In the genomic region with DNA sequence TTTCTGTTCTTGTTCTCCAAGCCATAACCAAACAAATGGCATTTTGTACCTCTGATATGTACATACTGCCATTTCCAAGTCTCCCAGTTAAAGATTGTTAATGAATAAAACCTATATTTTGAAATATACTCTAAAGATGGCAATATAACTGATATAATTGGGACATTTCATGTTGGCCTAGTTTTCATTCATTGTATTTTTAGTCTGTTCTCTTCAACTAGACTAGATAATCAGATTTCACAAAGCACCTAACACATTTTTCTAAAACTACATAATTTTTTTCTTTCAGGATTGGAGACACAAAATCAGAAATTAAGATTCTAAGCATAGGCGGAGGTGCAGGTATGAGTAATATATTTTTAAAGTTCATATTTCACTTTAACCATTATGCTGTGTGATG, we compare ENCODE assay signal across 1 cellular context.
TF ChIP-seq lines count a peak whose summit lies in the region.

No MANE protein-coding gene starts in this region.

TF ChIP-seq in HepG2, 621 proteins besides CTCF, POLR2A, EP300 and RAD21 (continued from another document):
- TF ChIP-seq MLX (CRISPR knock-in tag; IDR thresholded peaks at IDR 0.05) (no peak), FOXP1 (IDR thresholded peaks at IDR 0.05) (no peak), FOXP1 (CRISPR knock-in tag; IDR thresholded peaks at IDR 0.05) (no peak), SATB2 (CRISPR knock-in tag; IDR thresholded peaks at IDR 0.05) (no peak), ZBTB10 (CRISPR knock-in tag; IDR thresholded peaks at IDR 0.05; ENCODE audit: borderline replicate concordance) (no peak), HNRNPLL (IDR thresholded peaks at IDR 0.05; ENCODE audit: low read depth, low read length, poor library complexity, severe bottlenecking) (no peak), RBFOX2 (IDR thresholded peaks at IDR 0.05; ENCODE audit: low read depth, low read length) (peak; percentile 56; the same call in 1 of the 2 replicates), ZNF468 (CRISPR knock-in tag; IDR thresholded peaks at IDR 0.05) (no peak), ZNF792 (CRISPR knock-in tag; IDR thresholded peaks at IDR 0.05) (no peak), ZNF777 (CRISPR knock-in tag; IDR thresholded peaks at IDR 0.05) (no peak), PHF20 (CRISPR knock-in tag; IDR thresholded peaks at IDR 0.05) (no peak), POLR2AphosphoS5 (IDR thresholded peaks at IDR 0.05; ENCODE audit: low read depth, low read length) (peak; percentile 39; the same call in 1 of the 2 replicates), MXD4 (CRISPR knock-in tag; IDR thresholded peaks at IDR 0.05) (no peak), BHLHE40 (IDR thresholded peaks at IDR 0.05; ENCODE audit: low read length) (no peak), NR3C1 (CRISPR knock-in tag; IDR thresholded peaks at IDR 0.05) (no peak), IRF9 (CRISPR knock-in tag; IDR thresholded peaks at IDR 0.05; ENCODE audit: borderline replicate concordance) (no peak), U2AF2 (IDR thresholded peaks at IDR 0.05; ENCODE audit: low read depth, low read length) (no peak), ZNF747 (CRISPR knock-in tag; IDR thresholded peaks at IDR 0.05; ENCODE audit: borderline replicate concordance) (no peak), SMC3 (IDR thresholded peaks at IDR 0.05; ENCODE audit: low read length) (no peak), ZFYVE20 (CRISPR knock-in tag; IDR thresholded peaks at IDR 0.05; ENCODE audit: borderline replicate concordance, low read depth) (no peak), ZNF670 (CRISPR knock-in tag; IDR thresholded peaks at IDR 0.05; ENCODE audit: borderline replicate concordance) (no peak), ZNF709 (CRISPR knock-in tag; IDR thresholded peaks at IDR 0.05) (no peak), ATF4 (CRISPR knock-in tag; IDR thresholded peaks at IDR 0.05) (0 out of 4 replicates have a peak, but pooled peaks of 1 of the 2 experiments have one; percentile 29), TFDP1 (CRISPR knock-in tag; IDR thresholded peaks at IDR 0.05; ENCODE audit: borderline replicate concordance) (no peak), NFRKB (IDR thresholded peaks at IDR 0.05) (no peak), GLMP (CRISPR knock-in tag; IDR thresholded peaks at IDR 0.05; ENCODE audit: borderline replicate concordance) (no peak), ZNF263 (CRISPR knock-in tag; IDR thresholded peaks at IDR 0.05) (no peak), GTF3A (CRISPR knock-in tag; conservative IDR thresholded peaks at IDR 0.05) (no peak), TFDP2 (CRISPR knock-in tag; IDR thresholded peaks at IDR 0.05) (no peak), KDM2A (CRISPR knock-in tag; IDR thresholded peaks at IDR 0.05; ENCODE audit: borderline replicate concordance, low read depth) (no peak), ZNF816 (CRISPR knock-in tag; IDR thresholded peaks at IDR 0.05; ENCODE audit: borderline replicate concordance) (peak; percentile 27; the same call in 1 of the 2 replicates), MTA1 (CRISPR knock-in tag; IDR thresholded peaks at IDR 0.05; ENCODE audit: borderline replicate concordance) (no peak)
- TF ChIP-seq, protein P1, sequence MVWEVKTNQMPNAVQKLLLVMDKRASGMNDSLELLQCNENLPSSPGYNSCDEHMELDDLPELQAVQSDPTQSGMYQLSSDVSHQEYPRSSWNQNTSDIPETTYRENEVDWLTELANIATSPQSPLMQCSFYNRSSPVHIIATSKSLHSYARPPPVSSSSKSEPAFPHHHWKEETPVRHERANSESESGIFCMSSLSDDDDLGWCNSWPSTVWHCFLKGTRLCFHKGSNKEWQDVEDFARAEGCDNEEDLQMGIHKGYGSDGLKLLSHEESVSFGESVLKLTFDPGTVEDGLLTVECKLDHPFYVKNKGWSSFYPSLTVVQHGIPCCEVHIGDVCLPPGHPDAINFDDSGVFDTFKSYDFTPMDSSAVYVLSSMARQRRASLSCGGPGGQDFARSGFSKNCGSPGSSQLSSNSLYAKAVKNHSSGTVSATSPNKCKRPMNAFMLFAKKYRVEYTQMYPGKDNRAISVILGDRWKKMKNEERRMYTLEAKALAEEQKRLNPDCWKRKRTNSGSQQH (CRISPR knock-in tag; IDR thresholded peaks at IDR 0.05; ENCODE audit: low read depth) = no peak
